In genomic region chr2:134134827-134135226, GRCh38 we compare ENCODE assay signal across 24 cellular contexts.
"Had no signal": no experiment of that assay in that cellular context is flagged by ENCODE, and none has a peak within 500 bp of the region (broad histone marks: within the 10 kb centered on the region; RNA-seq: fewer than 3 reads in every experiment).

No MANE protein-coding gene starts in this region.

- H3K9me3 ChIP-seq: upper lobe of left lung had no signal

- ATAC-seq: activated CD8-positive, alpha-beta T cell treated with anti-CD3 and anti-CD28 coated beads, Interleukin-2, amount 10 ng/mL, durations not matched to agents 7 days and 5 days; activated naive CD4-positive, alpha-beta T cell treated with anti-CD3 and anti-CD28 coated beads, Interleukin-2, amount 50 U/mL, for 72 hours; effector memory CD8-positive, alpha-beta T cell; esophagus mucosa; left ventricle myocardium superior; natural killer cell treated with Interleukin-12 subunit alpha and Interleukin-12 subunit beta and Interleukin-15 and Interleukin-18, amount 100 ng/mL, for 72 hours; stimulated activated naive CD8-positive, alpha-beta T cell treated with anti-CD3 and anti-CD28 coated beads, Interleukin-15, Interleukin-2, amounts not matched to agents 100 U/mL and 50 U/mL, for 24 hours had no signal

- H3K4me3 ChIP-seq: dorsolateral prefrontal cortex, upper lobe of left lung had no signal

- H3K27me3 ChIP-seq: dorsolateral prefrontal cortex, upper lobe of left lung had no signal

- FAIRE-seq: endothelial cell of umbilical vein had no signal

- H3K36me3 ChIP-seq: upper lobe of left lung had no signal

- H3K27ac ChIP-seq: upper lobe of left lung, VCaP had no signal

- DNase-seq: activated CD4-positive, alpha-beta T cell treated with anti-CD3 and anti-CD28 coated beads for 1 hour; activated CD4-positive, alpha-beta T cell treated with anti-CD3 and anti-CD28 coated beads, Interleukin-2, amount 50 U/mL, for 1 hour; activated CD8-positive, alpha-beta T cell treated with anti-CD3 and anti-CD28 coated beads, Interleukin-2, amount 10 ng/mL, durations not matched to agents 7 days and 5 days; activated T-cell treated with anti-CD3 and anti-CD28 coated beads, Interleukin-2, amount 50 U/mL, for 1 hour; aorta; caudate nucleus; dorsolateral prefrontal cortex; effector memory CD8-positive, alpha-beta T cell; foreskin melanocyte; glutamatergic neuron; hippocampal formation; kidney glomerular epithelial cell; left ventricle myocardium superior; mammary epithelial cell; midbrain; retina; stimulated activated CD4-positive, alpha-beta T cell treated with anti-CD3 and anti-CD28 coated beads, Interleukin-4, amount 100 ng/mL, for 24 hours; stimulated activated naive CD8-positive, alpha-beta T cell treated with anti-CD3 and anti-CD28 coated beads, Interleukin-15, Interleukin-2, amounts not matched to agents 100 U/mL and 50 U/mL, for 24 hours; upper lobe of left lung had no signal
